ENCODE assay signal across 17 cellular contexts in the genomic region with DNA sequence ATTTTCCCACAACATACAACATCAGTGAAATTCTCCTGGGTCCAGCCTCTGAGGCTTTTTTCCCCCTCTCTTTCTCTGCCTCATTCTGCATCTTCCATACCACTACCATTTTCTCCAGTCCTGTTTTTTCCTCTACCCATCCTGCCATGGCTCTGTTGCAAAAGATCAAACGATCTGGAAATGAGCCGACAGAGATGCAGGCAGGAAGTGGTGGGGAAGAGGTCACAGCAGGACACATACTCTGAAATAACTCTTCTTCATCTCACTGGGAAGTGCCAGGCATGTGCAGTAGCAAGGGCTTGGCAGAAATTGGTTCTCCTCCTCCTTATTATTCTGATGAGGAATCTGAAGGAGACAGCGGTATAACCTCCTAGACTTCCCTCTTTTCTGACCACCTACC.
DNase-seq lines count a peak whose midpoint lies in the region; FAIRE-seq and TF ChIP-seq lines count a peak whose summit lies in the region.
"Had no signal": no experiment of that assay in that cellular context is flagged by ENCODE, and none has a peak within 500 bp of the region (broad histone marks: within the 10 kb centered on the region; RNA-seq: fewer than 3 reads in every experiment).

No MANE protein-coding gene starts in this region.

- H3K27me3 ChIP-seq in H1 (replicated peaks in 1 of 4; ENCODE audit: control insufficient read depth in 3 of 4, extremely low read depth in 1 of 4, insufficient read depth in 3 of 4, low read length in 3 of 4): no peaks in the 10 kb centered on the region
- H3K27me3 ChIP-seq: heart right ventricle had no signal

- no peak overlapping the region for H3K27ac ChIP-seq in H1 (ENCODE audit: low read depth, low read length)
- H3K27ac ChIP-seq: heart right ventricle had no signal

- peak; percentile 19 for FAIRE-seq in H1 (lab: Jason Lieb, UNC)
- FAIRE-seq: G401.6 had no signal

- POLR2A ChIA-PET in H1 (lab: Charles Lee; ENCODE audit: partially characterized antibody): no interaction called here

- no peaks in the 10 kb centered on the region for H3K9me3 ChIP-seq in H1 (ENCODE audit: insufficient read depth in 2 of 2, low read depth in 1 of 2, low read length in 1 of 2)
- H3K9me3 ChIP-seq: heart right ventricle had no signal

- TF ChIP-seq CTCF in AG10803 (conservative IDR thresholded peaks at IDR 0.05; ENCODE audit: low read length): no peak
- TF ChIP-seq CTCF in H1 (IDR thresholded peaks at IDR 0.05; ENCODE audit: control extremely low read depth in 1 of 3, insufficient read depth in 1 of 3, low read depth in 1 of 3, low read length in 3 of 3): no peak

- no peak overlapping the region for H3K4me2 ChIP-seq in H1 (ENCODE audit: insufficient read depth in 1 of 2, low read depth in 2 of 2, low read length in 2 of 2)

- 71% methylated on average over 3 of the region's 3 CpGs; no CpG with 5 or more reads in 1 of the 2 experiments for WGBS in H1 (ENCODE audit: extremely low coverage in 1 of 2, insufficient coverage in 1 of 2, insufficient read length in 1 of 2, insufficient replicate concordance in 2 of 2, low coverage in 1 of 2, low lambda C conversion rate in 2 of 2, missing lambda C conversion rate in 1 of 2), 2 experiments

- H4K91ac ChIP-seq in H1 (replicated peaks; ENCODE audit: insufficient read length, low read length): no peak overlapping the region

- no peak overlapping the region for H2BK15ac ChIP-seq in H1 (ENCODE audit: low read length)

- no peak overlapping the region for H2BK120ac ChIP-seq in H1 (replicated peaks; ENCODE audit: low read depth, low read length)

- H3K9ac ChIP-seq in H1 (replicated peaks in 1 of 4; ENCODE audit: extremely low read depth in 1 of 4, low read depth in 3 of 4, low read length in 3 of 4): no peak overlapping the region

- H3K36me3 ChIP-seq in H1 (ENCODE audit: control insufficient read depth in 2 of 4, insufficient read depth in 4 of 4, low read length in 3 of 4): no peaks in the 10 kb centered on the region
- H3K36me3 ChIP-seq: heart right ventricle had no signal

- no peak for TF ChIP-seq EP300 in H1 (IDR thresholded peaks at IDR 0.05; ENCODE audit: borderline replicate concordance in 1 of 2, low read depth in 2 of 2, low read length in 2 of 2)

- no peak overlapping the region for H3K23ac ChIP-seq in H1 (ENCODE audit: insufficient read length)

- H3K4ac ChIP-seq in H1 (replicated peaks; ENCODE audit: insufficient read length, low read depth, low read length): no peak overlapping the region

- H4K20me1 ChIP-seq in H1 (replicated peaks in 1 of 2; ENCODE audit: control insufficient read depth in 1 of 2, insufficient read depth in 2 of 2, low read length in 2 of 2): no peaks in the 10 kb centered on the region

- CTCF ChIA-PET in H1 (lab: Charles Lee; ENCODE audit: partially characterized antibody): interaction anchor here (0.7 to 7.7 kb wide), 4 partner anchors 11 to 80 kb away, joined by 3 to 52 read pairs (median 4); no protein-coding TSS in a partner anchor

- no peak overlapping the region for H4K5ac ChIP-seq in H1 (ENCODE audit: insufficient read length, low read depth, low read length)

- H2BK12ac ChIP-seq in H1 (ENCODE audit: low read depth, low read length): no peak overlapping the region

- TF ChIP-seq RAD21 in H1 (IDR thresholded peaks at IDR 0.05 in 1 of 2, conservative IDR thresholded peaks at IDR 0.05 in 1 of 2; ENCODE audit: low read depth in 2 of 2, low read length in 2 of 2): no peak

- peaks cover 3% of the 10 kb centered on the region; the same call in 1 of the 2 replicates for H3K23me2 ChIP-seq in H1 (ENCODE audit: low read depth, low read length)

- no peak overlapping the region for H2BK5ac ChIP-seq in H1 (ENCODE audit: low read depth, low read length)

- H3K4me3 ChIP-seq in AG10803 (ENCODE audit: low read length): no peak overlapping the region
- H3K4me3 ChIP-seq in H1 (ENCODE audit: extremely low read depth in 1 of 4, insufficient read depth in 2 of 4, low read depth in 3 of 4, low read length in 4 of 4): no peak overlapping the region
- H3K4me3 ChIP-seq: heart right ventricle had no signal

- H3K18ac ChIP-seq in H1 (ENCODE audit: extremely low read depth, low read length): no peak overlapping the region

- no peaks in the 10 kb centered on the region for H3K79me1 ChIP-seq in H1 (ENCODE audit: low read depth, low read length)

- H2AFZ ChIP-seq in H1 (ENCODE audit: low read length): no peak overlapping the region

- H3K4me1 ChIP-seq in H1 (replicated peaks in 1 of 4; ENCODE audit: control insufficient read depth in 3 of 4, insufficient read depth in 4 of 4, low read length in 3 of 4): peaks cover 1 to 12% (median 5%) of the 10 kb centered on the region in 4 experiments

- no peak for TF ChIP-seq POLR2A in H1 (IDR thresholded peaks at IDR 0.05; ENCODE audit: control extremely low read depth in 1 of 2, low read depth in 2 of 2, low read length in 2 of 2)

- H4K8ac ChIP-seq in H1 (ENCODE audit: extremely low read depth, insufficient read depth, low read length): no peak overlapping the region

- no peak overlapping the region for H3K56ac ChIP-seq in H1 (replicated peaks; ENCODE audit: insufficient read length, low read depth, low read length)

- DNase-seq in AG10803 (ENCODE audit: low read depth): peak; percentile 69
- peak; percentile 18 for DNase-seq in HCEC 1CT
- peak; percentile 76 for DNase-seq in SKM-1 treated with dmso at 0.1 percent for 144 hours (lab: John Stamatoyannopoulos, UW; ENCODE audit: unreplicated experiment)
- no peak for DNase-seq in H1 (ENCODE audit: low read depth in 1 of 2, low spot score in 2 of 2)
- DNase-seq in iPS-NIHi11 (ENCODE audit: low spot score): no peak
- no peak for DNase-seq in activated effector memory CD4-positive, alpha-beta T cell treated with Interleukin-2 at 50 U/mL for 16 hours
- no peak for DNase-seq in NCI-H524 (lab: John Stamatoyannopoulos, UW)
- DNase-seq in NK-92 treated with Interleukin-12 subunit alpha and Interleukin-12 subunit beta, amount 100 ng/mL, for 24 hours (lab: John Stamatoyannopoulos, UW): no peak
- DNase-seq: activated CD8-positive, alpha-beta memory T cell treated with anti-CD3 and anti-CD28 coated beads for 24 hours; activated gamma-delta T cell treated with Interleukin-2 at 50 U/mL for 16 hours; central memory CD4-positive, alpha-beta T cell; H9; heart right ventricle; NCI-H1105 treated with DMSO at 0.1 percent for 48 hours; NCI-H446 treated with DMSO at 0.1 percent for 48 hours; stimulated activated CD4-positive, alpha-beta T cell treated with anti-CD3 and anti-CD28 coated beads, Interleukin-4, amount 100 ng/mL, for 24 hours had no signal

- H2BK20ac ChIP-seq in H1 (ENCODE audit: low read length): no peak overlapping the region

- no peak overlapping the region for H3K14ac ChIP-seq in H1 (ENCODE audit: insufficient read length)

- no peaks in the 10 kb centered on the region for H3K79me2 ChIP-seq in H1 (ENCODE audit: control insufficient read depth in 1 of 2, insufficient read depth in 2 of 2, low read length in 2 of 2)

- H2AK5ac ChIP-seq in H1 (ENCODE audit: low read depth, low read length): no peak overlapping the region

TF ChIP-seq in H1, 55 proteins besides CTCF, POLR2A, EP300 and RAD21:
- TF ChIP-seq RNF2 (IDR thresholded peaks at IDR 0.05; ENCODE audit: borderline replicate concordance, low read depth, low read length, missing control alignments, poor library complexity, severe bottlenecking) (no peak), ZNF274 (IDR thresholded peaks at IDR 0.05; ENCODE audit: borderline replicate concordance, extremely low read depth, low read length) (no peak), TAF1 (IDR thresholded peaks at IDR 0.05; ENCODE audit: low read depth, low read length) (no peak), KDM4A (IDR thresholded peaks at IDR 0.05; ENCODE audit: low read depth, low read length, severe bottlenecking) (no peak), JUN (IDR thresholded peaks at IDR 0.05; ENCODE audit: low read depth, low read length) (no peak)

Comparison
In these comparisons a context has a peak if more than half of its experiments do, and no peak if none do; other contexts are left out.
1. DNase-seq: peak in AG10803 (single experiment), HCEC 1CT (single experiment) and SKM-1 treated with dmso at 0.1 percent for 144 hours (single experiment); none in H1 (0 of 2), iPS-NIHi11 (single experiment), activated effector memory CD4-positive, alpha-beta T cell treated with Interleukin-2 at 50 U/mL for 16 hours (single experiment), NCI-H524 (0 of 2) and NK-92 treated with Interleukin-12 subunit alpha and Interleukin-12 subunit beta, amount 100 ng/mL, for 24 hours (single experiment).